In genomic region chr1:45260244-45260643, GRCh38 we compare ENCODE assay signal across 28 cellular contexts.
"Had no signal": no experiment of that assay in that cellular context is flagged by ENCODE, and none has a peak within 500 bp of the region (broad histone marks: within the 10 kb centered on the region; RNA-seq: fewer than 3 reads in every experiment).

No MANE protein-coding gene starts in this region.

- H3K9ac ChIP-seq: neural progenitor cell had no signal

- H3K4me3 ChIP-seq: coronary artery, dorsolateral prefrontal cortex, esophagus muscularis mucosa, lower lobe of right lung, mucosa of descending colon, neural progenitor cell, prostate gland, sigmoid colon, skin epidermis, spleen, thoracic aorta, tibial nerve, upper lobe of left lung had no signal

- DNase-seq: dorsolateral prefrontal cortex; effector CD4-positive, alpha-beta T cell; foreskin melanocyte; hypothalamus; immature natural killer cell; left ventricle myocardium superior; lower lobe of right lung; mucosa of descending colon; naive B cell; right cardiac atrium; sigmoid colon; spleen; stimulated activated CD4-positive, alpha-beta T cell treated with anti-CD3 and anti-CD28 coated beads, Interleukin-2, amount 100 ng/mL, for 48 hours; stimulated activated naive B cell treated with anti-CD40 and anti-IgM and Interleukin-4, amounts not matched to agents 10 μg/mL and 1 μg/mL and 100 μg/mL, for 72 hours; upper lobe of left lung had no signal

- H3K36me3 ChIP-seq: esophagus muscularis mucosa, lower lobe of right lung, neural progenitor cell, prostate gland, sigmoid colon, spleen, thoracic aorta, tibial nerve, upper lobe of left lung had no signal

- H3K27ac Mint-ChIP-seq: immature natural killer cell; memory B cell; naive B cell; natural killer cell treated with Interleukin-12 subunit alpha and Interleukin-12 subunit beta and Interleukin-15 and Interleukin-18, amount 100 ng/mL, for 72 hours; neural progenitor cell; stimulated activated naive B cell treated with anti-CD40 and anti-IgM and Interleukin-4, amounts not matched to agents 10 μg/mL and 1 μg/mL and 100 μg/mL, for 72 hours; stimulated activated naive CD8-positive, alpha-beta T cell treated with anti-CD3 and anti-CD28 coated beads, Interleukin-15, Interleukin-2, amounts not matched to agents 100 ng/mL and 50 ng/mL, for 24 hours had no signal

- FAIRE-seq: keratinocyte, urothelium cell line had no signal

- H3K36me3 Mint-ChIP-seq: neural progenitor cell had no signal

- H2AFZ ChIP-seq: neural progenitor cell had no signal

- H3K9me3 ChIP-seq: prostate gland had no signal

- H3K4me1 Mint-ChIP-seq: central memory CD8-positive, alpha-beta T cell; immature natural killer cell; memory B cell; naive B cell; neural progenitor cell; stimulated activated naive B cell treated with anti-CD40 and anti-IgM and Interleukin-4, amounts not matched to agents 10 μg/mL and 1 μg/mL and 100 μg/mL, for 72 hours had no signal

- ATAC-seq: left ventricle myocardium superior; lower lobe of right lung; mucosa of descending colon; natural killer cell treated with Interleukin-12 subunit alpha and Interleukin-12 subunit beta and Interleukin-15 and Interleukin-18, amount 100 ng/mL, for 72 hours; right cardiac atrium; stimulated activated naive B cell treated with anti-CD40 and anti-IgM and Interleukin-4, amounts not matched to agents 10 μg/mL and 1 μg/mL and 100 μg/mL, for 72 hours had no signal

- H3K27me3 Mint-ChIP-seq: central memory CD8-positive, alpha-beta T cell; stimulated activated naive CD8-positive, alpha-beta T cell treated with anti-CD3 and anti-CD28 coated beads, Interleukin-15, Interleukin-2, amounts not matched to agents 100 ng/mL and 50 ng/mL, for 24 hours had no signal

- H3K4me1 ChIP-seq: lower lobe of right lung, neural progenitor cell, prostate gland, sigmoid colon, spleen, upper lobe of left lung had no signal

- H3K27ac ChIP-seq: coronary artery, dorsolateral prefrontal cortex, esophagus muscularis mucosa, lower lobe of right lung, neural progenitor cell, prostate gland, sigmoid colon, skin epidermis, spleen, thoracic aorta, tibial nerve, upper lobe of left lung had no signal

- H3K4me3 Mint-ChIP-seq: central memory CD8-positive, alpha-beta T cell; immature natural killer cell; memory B cell; naive B cell; natural killer cell treated with Interleukin-12 subunit alpha and Interleukin-12 subunit beta and Interleukin-15 and Interleukin-18, amount 100 ng/mL, for 72 hours; neural progenitor cell; stimulated activated naive B cell treated with anti-CD40 and anti-IgM and Interleukin-4, amounts not matched to agents 10 μg/mL and 1 μg/mL and 100 μg/mL, for 72 hours; stimulated activated naive CD8-positive, alpha-beta T cell treated with anti-CD3 and anti-CD28 coated beads, Interleukin-15, Interleukin-2, amounts not matched to agents 100 ng/mL and 50 ng/mL, for 24 hours had no signal

- H3K27me3 ChIP-seq: dorsolateral prefrontal cortex, esophagus muscularis mucosa, neural progenitor cell, sigmoid colon, spleen, tibial nerve, upper lobe of left lung had no signal

- H3K4me2 ChIP-seq: neural progenitor cell had no signal
